8 cellular contexts compared by ENCODE assay signal in genomic region chr11:117807482-117808272, GRCh38. TPM values are rescaled to one million over a fixed set of nuclear protein-coding genes. Genes with fewer than 3 reads are reported as not detected.
A peak's percentile ranks its signal among the peaks of the same experiment; 100 is the strongest.
DNase-seq lines count a peak whose midpoint lies in the region; ATAC-seq, FAIRE-seq and TF ChIP-seq lines count a peak whose summit lies in the region.

No MANE protein-coding gene starts in this region.

- H3K27me3 ChIP-seq in OCI-LY1 (ENCODE audit: insufficient read depth, low read length), result no peaks in the 10 kb centered on the region
- H3K27me3 ChIP-seq in esophagus muscularis mucosa, result peaks cover 0 to 24% (median 0%) of the 10 kb centered on the region in 4 donors
- H3K27me3 ChIP-seq in stomach, result peaks cover 0 to 34% (median 16%) of the 10 kb centered on the region in 3 donors

- POLR2A ChIA-PET in naive thymus-derived CD8-positive, alpha-beta T cell (lab: Charles Lee), result interaction anchor here (0.6 to 3.3 kb wide), 7 partner anchors 10 to 245 kb away, joined by 3 to 44 read pairs (median 3); partner anchors contain the start of gene IL10RA

- no peak for TF ChIP-seq EP300 in esophagus muscularis mucosa (IDR thresholded peaks at IDR 0.05)
- TF ChIP-seq EP300 in stomach (IDR thresholded peaks at IDR 0.05), result no peak

- 54% methylated on average over 20 of the region's 20 CpGs for WGBS in esophagus muscularis mucosa
- 48 to 55% (median 53%) methylated on average over 20 of the region's 20 CpGs for WGBS in stomach, 5 donors

- no peak overlapping the region for H3K9ac ChIP-seq in OCI-LY1 (ENCODE audit: low read length)

- peak; percentile 66 to 81 for ATAC-seq in naive thymus-derived CD8-positive, alpha-beta T cell
- ATAC-seq in GM19023 (IDR thresholded peaks at IDR 0.05; ENCODE audit: unreplicated experiment), result no peak

- peaks cover 0 to 3% (median 0%) of the 10 kb centered on the region in 5 donors for H3K27me3 Mint-ChIP-seq in naive thymus-derived CD8-positive, alpha-beta T cell

- no peaks in the 10 kb centered on the region for H3F3A ChIP-seq in OCI-LY1 (ENCODE audit: insufficient read depth, low read length)

- no peaks in the 10 kb centered on the region for H3K9me3 ChIP-seq in OCI-LY1 (ENCODE audit: low read length)
- no peaks in the 10 kb centered on the region for H3K9me3 ChIP-seq in esophagus muscularis mucosa
- no peaks in the 10 kb centered on the region for H3K9me3 ChIP-seq in stomach

- no peaks in the 10 kb centered on the region for H3K9me2 ChIP-seq in OCI-LY1 (ENCODE audit: low read depth, low read length)

- H3K36me3 ChIP-seq in OCI-LY1 (ENCODE audit: insufficient read depth, low read length) (no peaks in the 10 kb centered on the region), esophagus muscularis mucosa (no peaks in the 10 kb centered on the region), stomach (no peaks in the 10 kb centered on the region)

- H3K27ac ChIP-seq in C4-2B, result no peak overlapping the region
- H3K27ac ChIP-seq in OCI-LY1 (ENCODE audit: low read depth, low read length, poor library complexity, severe bottlenecking), result no peak overlapping the region
- H3K27ac ChIP-seq in esophagus muscularis mucosa (replicated peaks in 1 of 4), result no peak overlapping the region
- no peak overlapping the region for H3K27ac ChIP-seq in stomach

- H4K20me1 ChIP-seq in OCI-LY1 (ENCODE audit: insufficient read depth, low read length), result no peaks in the 10 kb centered on the region

- H3K27ac Mint-ChIP-seq in naive thymus-derived CD8-positive, alpha-beta T cell, result peak overlapping the region in 3 of 10 donors; percentile 6 to 64 (median 46)

- no peak overlapping the region for H3K4me3 Mint-ChIP-seq in naive thymus-derived CD8-positive, alpha-beta T cell

- H3K4me1 Mint-ChIP-seq in naive thymus-derived CD8-positive, alpha-beta T cell, result peaks cover 8 to 18% (median 14%) of the 10 kb centered on the region in 4 donors

- H3K9me3 Mint-ChIP-seq in naive thymus-derived CD8-positive, alpha-beta T cell, result no peaks in the 10 kb centered on the region

- TF ChIP-seq CTCF in C4-2B (conservative IDR thresholded peaks at IDR 0.05) (peak; percentile 93), OCI-LY1 (IDR thresholded peaks at IDR 0.05; ENCODE audit: low read length) (peak; percentile 78), esophagus muscularis mucosa (IDR thresholded peaks at IDR 0.05) (peak; percentile 88 to 91 (median 91)), stomach (IDR thresholded peaks at IDR 0.05) (peak in 5 of 7 experiments; percentile 77 to 95 (median 89))

- DNase-seq in H54 (ENCODE audit: insufficient read length, low spot score) (peak; percentile 51), activated T-cell treated with anti-CD3 and anti-CD28 coated beads for 24 hours (ENCODE audit: low read depth) (peak; percentile 68), esophagus muscularis mucosa (ENCODE audit: extremely low spot score) (peak; percentile 95), stomach (peak; percentile 85)
- DNase-seq in naive thymus-derived CD8-positive, alpha-beta T cell, result peak; percentile 56 to 87 (median 70)

- no peaks in the 10 kb centered on the region for H3K36me3 Mint-ChIP-seq in naive thymus-derived CD8-positive, alpha-beta T cell

- H3K4me3 ChIP-seq in OCI-LY1 (ENCODE audit: low read depth, low read length, poor library complexity, severe bottlenecking) (no peak overlapping the region), esophagus muscularis mucosa (no peak overlapping the region), stomach (no peak overlapping the region)

- TF ChIP-seq POLR2A in H54 (IDR thresholded peaks at IDR 0.05; ENCODE audit: low read depth, low read length) (no peak), esophagus muscularis mucosa (IDR thresholded peaks at IDR 0.05; ENCODE audit: low read depth) (no peak), stomach (IDR thresholded peaks at IDR 0.05) (no peak)

- H3K4me1 ChIP-seq in OCI-LY1 (ENCODE audit: insufficient read depth, low read length, severe bottlenecking) (no peaks in the 10 kb centered on the region), esophagus muscularis mucosa (peaks cover 0 to 23% (median 17%) of the 10 kb centered on the region in 4 donors), stomach (peaks cover 0 to 26% (median 11%) of the 10 kb centered on the region in 4 donors)

- H3K4me2 ChIP-seq in OCI-LY1 (ENCODE audit: low read length), result no peak overlapping the region

- no peaks in the 10 kb centered on the region for H3K79me2 ChIP-seq in OCI-LY1 (ENCODE audit: insufficient read depth, low read length)

- FAIRE-seq in H54 (lab: Jason Lieb, UNC), result no peak

- no peak overlapping the region for H2AFZ ChIP-seq in OCI-LY1 (ENCODE audit: low read length)

- intact Hi-C loops in esophagus muscularis mucosa (cut with DNase I), result loop anchor here (5.0 to 10.0 kb wide), 2 partner anchors 137 to 245 kb away; no protein-coding TSS in a partner anchor
- intact Hi-C loops in stomach (cut with DNase I; ENCODE audit: low total_unique reads), result no loop called here

RNA-seq across cellular contexts. Expression of gene DSCAML1, which starts 10.7 kb away (rescaled TPM):
- total RNA-seq in esophagus muscularis mucosa (1 to 10 TPM in 2 of 4 donors, under 1 TPM in 2; 0.50 to 5.8 (median 1.2) TPM), stomach (1 to 10 TPM in 2 of 5 donors, under 1 TPM in 3; 0.14 to 2.9 (median 0.45) TPM)
- 1 to 10 TPM; 1.3 to 2.1 TPM for total RNA-seq in naive thymus-derived CD8-positive, alpha-beta T cell
- polyA plus RNA-seq in naive thymus-derived CD8-positive, alpha-beta T cell, result under 1 TPM; 0.12 to 0.15 (median 0.13) TPM
- under 1 TPM; 0.08 to 0.75 (median 0.46) TPM for polyA plus RNA-seq in stomach

RNA-seq across cellular contexts. Expression of gene FXYD2, which starts 16.9 kb away (rescaled TPM):
- total RNA-seq in esophagus muscularis mucosa (1 to 10 TPM in 3 of 4 donors, under 1 TPM in 1; 0.52 to 5.8 (median 3.7) TPM), stomach (1 to 10 TPM in 1 of 5 donors, under 1 TPM in 1, not detected in 3; 0.45 to 7.0 TPM)
- total RNA-seq in naive thymus-derived CD8-positive, alpha-beta T cell, result 10 to 100 TPM; 12.9 to 14.4 TPM
- 10 to 100 TPM; 11.9 to 61.6 (median 16.9) TPM for polyA plus RNA-seq in naive thymus-derived CD8-positive, alpha-beta T cell
- 1 to 10 TPM; 1.0 to 7.8 (median 4.0) TPM for polyA plus RNA-seq in stomach
